In genomic region chr11:10308208-10308954, GRCh38 we compare ENCODE assay signal across 8 cellular contexts. TPM values are rescaled to one million over a fixed set of nuclear protein-coding genes. Genes with fewer than 3 reads are reported as not detected.
A peak's percentile ranks its signal among the peaks of the same experiment; 100 is the strongest.
DNase-seq lines count a peak whose midpoint lies in the region; FAIRE-seq and TF ChIP-seq lines count a peak whose summit lies in the region.

No MANE protein-coding gene starts in this region.

- intact Hi-C loops in activated naive CD4-positive, alpha-beta T cell treated with anti-CD3 and anti-CD28 coated beads for 36 hours (cut with micrococcal nuclease): loop anchor here (1.0 to 10.0 kb wide), 7 partner anchors 58 to 944 kb away; partner anchors contain the start of genes AMPD3, SWAP70 and ZNF143
- intact Hi-C loops in kidney (cut with DNase I): loop anchor here (10.0 kb wide), 2 partner anchors 94 to 324 kb away; no protein-coding TSS in a partner anchor
- intact Hi-C loops in tibial artery (cut with DNase I; ENCODE audit: low total_unique reads): loop anchor here (5.0 kb wide), 3 partner anchors 101 to 551 kb away; no protein-coding TSS in a partner anchor

- H3K4me1 Mint-ChIP-seq in activated naive CD4-positive, alpha-beta T cell treated with anti-CD3 and anti-CD28 coated beads for 36 hours (ENCODE audit: low read depth): peaks cover 32% of the 10 kb centered on the region

- H3K9ac ChIP-seq in adipocyte (ENCODE audit: low read length) (peak overlapping the region; percentile 99), kidney (ENCODE audit: low read length in 2 of 2) (peak overlapping the region in 1 of 2 donors; percentile 99)

- CTCF ChIA-PET in activated naive CD4-positive, alpha-beta T cell treated with anti-CD3 and anti-CD28 coated beads for 36 hours (lab: Charles Lee): interaction anchor here (0.6 to 8.2 kb wide), 18 partner anchors 9 to 710 kb away, joined by 3 to 102 read pairs (median 4); no protein-coding TSS in a partner anchor

- H3K9me3 Mint-ChIP-seq in activated naive CD4-positive, alpha-beta T cell treated with anti-CD3 and anti-CD28 coated beads for 36 hours: no peaks in the 10 kb centered on the region

- H3K36me3 ChIP-seq in adipocyte (ENCODE audit: control insufficient read depth, insufficient read depth, low read length, severe bottlenecking) (peaks cover 21% of the 10 kb centered on the region), kidney (ENCODE audit: control insufficient read depth in 1 of 2, insufficient read depth in 2 of 2, low read length in 2 of 2) (no peaks in the 10 kb centered on the region), tibial artery (no peaks in the 10 kb centered on the region)

- peak overlapping the region; percentile 59 for H3K27ac Mint-ChIP-seq in activated naive CD4-positive, alpha-beta T cell treated with anti-CD3 and anti-CD28 coated beads for 36 hours

- peak overlapping the region; percentile 91 for H3K4me3 ChIP-seq in adipocyte (ENCODE audit: low read length)
- H3K4me3 ChIP-seq in kidney (ENCODE audit: low read length in 2 of 2): peak overlapping the region; percentile 94
- peak overlapping the region; percentile 57 to 58 for H3K4me3 ChIP-seq in tibial artery

- peaks cover 38% of the 10 kb centered on the region for H3K27me3 Mint-ChIP-seq in activated naive CD4-positive, alpha-beta T cell treated with anti-CD3 and anti-CD28 coated beads for 36 hours (ENCODE audit: low read depth)

- DNase-seq in activated naive CD4-positive, alpha-beta T cell treated with anti-CD3 and anti-CD28 coated beads for 36 hours: no peak
- DNase-seq in activated naive CD4-positive, alpha-beta T cell (lab: John Stamatoyannopoulos, UW): no peak
- DNase-seq in adipocyte (ENCODE audit: low read depth) (peak; percentile 49), kidney (no peak), tibial artery (no peak), HPDE6-E6E7 (ENCODE audit: extremely low spot score) (no peak), NCI-H2196 (lab: John Stamatoyannopoulos, UW; ENCODE audit: unreplicated experiment) (no peak)
- no peak for DNase-seq in activated effector memory CD4-positive, alpha-beta T cell treated with Interleukin-2 at 50 U/mL for 16 hours

- FAIRE-seq in kidney (lab: Jason Lieb, UNC): no peak

- H3K4me3 Mint-ChIP-seq in activated naive CD4-positive, alpha-beta T cell treated with anti-CD3 and anti-CD28 coated beads for 36 hours: peak overlapping the region; percentile 81

- H3K4me1 ChIP-seq in adipocyte (ENCODE audit: control insufficient read depth, insufficient read depth, low read length): peaks cover 6% of the 10 kb centered on the region
- H3K4me1 ChIP-seq in kidney (ENCODE audit: control insufficient read depth in 1 of 2, insufficient read depth in 1 of 2, low read depth in 1 of 2, low read length in 2 of 2): peaks cover 7 to 15% of the 10 kb centered on the region in 2 donors
- peaks cover 0 to 56% (median 39%) of the 10 kb centered on the region in 4 donors for H3K4me1 ChIP-seq in tibial artery

- H3K36me3 Mint-ChIP-seq in activated naive CD4-positive, alpha-beta T cell treated with anti-CD3 and anti-CD28 coated beads for 36 hours (ENCODE audit: low read depth): no peaks in the 10 kb centered on the region

- no peaks in the 10 kb centered on the region for H3K9me3 ChIP-seq in adipocyte (ENCODE audit: control insufficient read depth, low read length)
- H3K9me3 ChIP-seq in kidney (ENCODE audit: control insufficient read depth in 1 of 2, low read length in 2 of 2): no peaks in the 10 kb centered on the region
- H3K9me3 ChIP-seq in tibial artery: no peaks in the 10 kb centered on the region

- H3K27ac ChIP-seq in kidney (ENCODE audit: low read depth in 2 of 2, low read length in 2 of 2) (peak overlapping the region; percentile 99), tibial artery (peak overlapping the region; percentile 72 to 79)

- TF ChIP-seq CTCF in kidney (IDR thresholded peaks at IDR 0.05; ENCODE audit: borderline replicate concordance, extremely low read depth, insufficient read depth) (no peak), tibial artery (IDR thresholded peaks at IDR 0.05) (no peak)

- H3K27me3 ChIP-seq in adipocyte (replicated peaks; ENCODE audit: control insufficient read depth, insufficient read depth, low read length) (no peaks in the 10 kb centered on the region), tibial artery (no peaks in the 10 kb centered on the region)

RNA-seq across cellular contexts. Expression of gene ADM, which starts 3.5 kb away (rescaled TPM):
- under 1 TPM; 0.31 to 0.40 TPM for total RNA-seq in activated naive CD4-positive, alpha-beta T cell treated with anti-CD3 and anti-CD28 coated beads for 36 hours
- total RNA-seq in kidney: 14.4 TPM
- polyA plus RNA-seq in kidney (ENCODE audit: insufficient read depth, low read depth, low replicate concordance): 80.9 TPM

RNA-seq across cellular contexts. Expression of gene SBF2, which starts 14.4 kb away (rescaled TPM):
- 1 to 10 TPM; 8.7 to 9.9 TPM for total RNA-seq in activated naive CD4-positive, alpha-beta T cell treated with anti-CD3 and anti-CD28 coated beads for 36 hours
- total RNA-seq in kidney: 55.4 TPM
- polyA plus RNA-seq in kidney (ENCODE audit: insufficient read depth, low read depth, low replicate concordance): 13.1 TPM

Comparison
In these comparisons a context has a peak if more than half of its experiments do, and no peak if none do; other contexts are left out.
1. RNA of gene ADM, which starts 3.5 kb away (total RNA-seq): 14.4 TPM in kidney (single experiment); 0.31 to 0.40 TPM in activated naive CD4-positive, alpha-beta T cell treated with anti-CD3 and anti-CD28 coated beads for 36 hours; every median in the first group is over 10 times any median in the second.
2. Peak in every context shown above with its lines, with median percentiles within 50 percentile points of each other: H3K4me3 ChIP-seq.